In genomic region chr6:32815996-32816395, GRCh38 we compare ENCODE assay signal across 13 cellular contexts. TPM values are rescaled to one million over a fixed set of nuclear protein-coding genes. Genes with fewer than 3 reads are reported as not detected.
DNase-seq lines count a peak whose midpoint lies in the region; ATAC-seq and TF ChIP-seq lines count a peak whose summit lies in the region.
"Had no signal": no experiment of that assay in that cellular context is flagged by ENCODE, and none has a peak within 500 bp of the region (broad histone marks: within the 10 kb centered on the region; RNA-seq: fewer than 3 reads in every experiment).

No MANE protein-coding gene starts in this region.

- TF ChIP-seq CTCF in GM12864 (IDR thresholded peaks at IDR 0.05; ENCODE audit: low read depth, low read length, missing control alignments) (no peak), foreskin keratinocyte (conservative IDR thresholded peaks at IDR 0.05) (no peak), prostate gland (IDR thresholded peaks at IDR 0.05) (no peak)

- ATAC-seq in GM19351 (IDR thresholded peaks at IDR 0.05; ENCODE audit: unreplicated experiment) (peak; percentile 54), HG03196 (IDR thresholded peaks at IDR 0.05; ENCODE audit: unreplicated experiment) (peak; percentile 50), foreskin keratinocyte (no peak), GM18868 (IDR thresholded peaks at IDR 0.05; ENCODE audit: unreplicated experiment) (no peak)
- ATAC-seq: natural killer cell treated with Interleukin-12 subunit alpha and Interleukin-12 subunit beta and Interleukin-15 and Interleukin-18, amount 100 ng/mL, for 72 hours had no signal

- intact Hi-C loops in prostate gland (cut with DNase I), result no loop called here

- H3K27ac ChIP-seq in foreskin keratinocyte (peak overlapping the region; percentile 24), prostate gland (no peak overlapping the region)
- H3K27ac ChIP-seq: adrenal gland had no signal

- in situ Hi-C loops in G401 (cut with HindIII; ENCODE audit: low sequenced_read_pairs), result no loop called here

- H3K36me3 ChIP-seq in prostate gland, result no peaks in the 10 kb centered on the region
- H3K36me3 ChIP-seq: adrenal gland, BE2C had no signal

- TF ChIP-seq POLR2A in prostate gland (IDR thresholded peaks at IDR 0.05), result no peak

- WGBS in prostate gland, result 89% methylated on average over 2 of the region's 2 CpGs

- H3K4me3 ChIP-seq in GM12864 (ENCODE audit: low read depth, low read length) (peak overlapping the region; percentile 64), prostate gland (no peak overlapping the region)

- H3K27me3 ChIP-seq in foreskin keratinocyte, result no peaks in the 10 kb centered on the region
- no peaks in the 10 kb centered on the region for H3K27me3 ChIP-seq in prostate gland (replicated peaks; ENCODE audit: insufficient read depth)
- H3K27me3 ChIP-seq: adrenal gland had no signal

- H3K9me3 ChIP-seq in prostate gland, result no peaks in the 10 kb centered on the region
- H3K9me3 ChIP-seq: adrenal gland, BE2C had no signal

- H3K4me1 ChIP-seq in foreskin keratinocyte (peaks cover 36% of the 10 kb centered on the region), prostate gland (replicated peaks) (no peaks in the 10 kb centered on the region)
- H3K4me1 ChIP-seq: adrenal gland, BE2C had no signal

- DNase-seq in GM12864 (ENCODE audit: low read depth) (peak; percentile 48), foreskin keratinocyte (no peak), G401 (ENCODE audit: low spot score) (no peak), prostate gland (ENCODE audit: low spot score) (no peak)
- DNase-seq in activated CD8-positive, alpha-beta memory T cell treated with anti-CD3 and anti-CD28 coated beads, Interleukin-2, amount 50 U/mL, for 48 hours, result no peak
- DNase-seq: adrenal gland; BE2C; NCI-H1694; NK-92 treated with Interleukin-12 subunit alpha and Interleukin-12 subunit beta, amount 100 ng/mL, for 24 hours had no signal

RNA-seq across cellular contexts. Expression of gene HLA-DOB, which starts 0.8 kb away (rescaled TPM):
- 3.0 and 3.4 TPM in 2 replicates for total RNA-seq in foreskin keratinocyte
- 3.0 and 3.5 TPM in 2 replicates for polyA plus RNA-seq in foreskin keratinocyte
- not detected in 2 replicates for total RNA-seq in G401 (2014; rRNA removed; shearing (Covaris generic))
- total RNA-seq in prostate gland, result under 1 TPM in 1 of 2 donors, not detected in 1; 0.41 TPM

RNA-seq across cellular contexts. Expression of gene TAP2, which starts 22.5 kb away (rescaled TPM):
- total RNA-seq in foreskin keratinocyte, result 52.8 and 67.4 TPM in 2 replicates
- polyA plus RNA-seq in foreskin keratinocyte, result 52.7 and 64.8 TPM in 2 replicates
- total RNA-seq in G401 (2014; rRNA removed; shearing (Covaris generic)), result 8.9 and 14.5 TPM in 2 replicates
- total RNA-seq in prostate gland, result 10 to 100 TPM in 1 of 2 donors, 1 to 10 TPM in 1; 7.1 to 15.8 TPM

RNA-seq across cellular contexts. Expression of gene PSMB8, which starts 27.9 kb away (rescaled TPM):
- 88.1 and 89.7 TPM in 2 replicates for total RNA-seq in foreskin keratinocyte
- polyA plus RNA-seq in foreskin keratinocyte, result 119 and 125 TPM in 2 replicates
- not detected in 2 replicates for total RNA-seq in G401 (2014; rRNA removed; shearing (Covaris generic))
- 10 to 100 TPM; 30.7 to 47.3 TPM for total RNA-seq in prostate gland

RNA-seq across cellular contexts. Expression of gene TAP1, which starts 37.5 kb away (rescaled TPM):
- total RNA-seq in foreskin keratinocyte (77.4 and 79.2 TPM in 2 replicates), prostate gland (10 to 100 TPM; 30.6 to 47.4 TPM)
- 68.0 and 75.5 TPM in 2 replicates for polyA plus RNA-seq in foreskin keratinocyte
- 33.4 and 41.3 TPM in 2 replicates for total RNA-seq in G401 (2014; rRNA removed; shearing (Covaris generic))

RNA-seq across cellular contexts. Expression of gene PSMB9, which starts 38.0 kb away (rescaled TPM):
- total RNA-seq in foreskin keratinocyte (33.9 and 44.1 TPM in 2 replicates), prostate gland (10 to 100 TPM; 22.4 to 27.7 TPM)
- 71.1 and 76.9 TPM in 2 replicates for polyA plus RNA-seq in foreskin keratinocyte
- 20.2 and 26.0 TPM in 2 replicates for total RNA-seq in G401 (2014; rRNA removed; shearing (Covaris generic))

Comparison
In these comparisons a context has a peak if more than half of its experiments do, and no peak if none do; other contexts are left out.
1. ATAC-seq: peak in GM19351 (single experiment) and HG03196 (single experiment); none in foreskin keratinocyte (single experiment) and GM18868 (single experiment).
2. RNA of gene PSMB8, which starts 27.9 kb away (total RNA-seq): 88.1 to 89.7 TPM in foreskin keratinocyte and 30.7 to 47.3 TPM in prostate gland; not detected in G401; every median in the first group is over 10 times any median in the second.